Comparison of ENCODE assay signal across 10 cellular contexts in the genomic region with DNA sequence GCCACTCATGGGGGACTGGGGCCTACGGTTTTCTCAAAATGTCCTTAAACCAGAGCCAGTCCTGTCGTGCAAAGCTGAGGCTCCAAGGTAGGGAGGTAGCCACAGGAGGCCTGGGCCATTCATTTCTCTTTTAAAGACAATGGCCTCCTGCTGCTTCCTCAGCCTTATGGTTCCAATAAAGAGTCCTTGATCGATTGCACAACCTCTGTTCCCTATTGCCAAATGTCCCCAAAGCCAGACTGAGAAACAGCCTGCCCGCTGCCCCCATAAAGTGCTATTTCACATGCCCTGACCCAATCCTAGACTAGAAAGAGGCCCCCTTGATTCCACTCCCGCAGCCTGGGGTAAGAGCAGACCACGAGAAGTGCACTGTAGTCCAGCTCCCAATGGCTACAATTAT.
DNase-seq lines count a peak whose midpoint lies in the region; ATAC-seq, FAIRE-seq and TF ChIP-seq lines count a peak whose summit lies in the region.
"Had no signal": no experiment of that assay in that cellular context is flagged by ENCODE, and none has a peak within 500 bp of the region (broad histone marks: within the 10 kb centered on the region; RNA-seq: fewer than 3 reads in every experiment).

No MANE protein-coding gene starts in this region.

- no peaks in the 10 kb centered on the region for H3K36me3 ChIP-seq in right atrium auricular region
- H3K36me3 ChIP-seq in left ventricle myocardium inferior: no peaks in the 10 kb centered on the region
- H3K36me3 ChIP-seq in HepG2 (replicated peaks in 1 of 2; ENCODE audit: control insufficient read depth in 1 of 2, insufficient read depth in 2 of 2, low read length in 2 of 2): peaks cover 6 to 39% of the 10 kb centered on the region in 2 experiments; a peak in 4 of 5 replicates
- peaks cover 0 to 26% of the 10 kb centered on the region in 2 donors for H3K36me3 ChIP-seq in vagina

- peaks cover 50% of the 10 kb centered on the region for H3K36me3 Mint-ChIP-seq in activated CD8-positive, alpha-beta T cell treated with anti-CD3 and anti-CD28 coated beads for 36 hours (ENCODE audit: low read depth)

- DNase-seq in right atrium auricular region (ENCODE audit: low spot score) (peak; percentile 80), left ventricle myocardium inferior (no peak), HepG2 (ENCODE audit: low spot score) (peak; percentile 50), vagina (ENCODE audit: extremely low spot score in 2 of 2) (no peak), putamen (ENCODE audit: low spot score) (no peak), erythroblast (lab: John Stamatoyannopoulos, UW) (no peak)
- DNase-seq in activated CD8-positive, alpha-beta T cell treated with anti-CD3 and anti-CD28 coated beads for 36 hours: no peak
- DNase-seq: DMS153 had no signal

- H4K20me1 ChIP-seq in HepG2 (ENCODE audit: insufficient read depth, low read length): no peaks in the 10 kb centered on the region

- no peak overlapping the region for H3K4me3 Mint-ChIP-seq in activated CD8-positive, alpha-beta T cell treated with anti-CD3 and anti-CD28 coated beads for 36 hours
- H3K4me3 Mint-ChIP-seq: IgD-negative memory B cell had no signal

- no peaks in the 10 kb centered on the region for H3K27me3 ChIP-seq in right atrium auricular region
- peaks cover 44% of the 10 kb centered on the region for H3K27me3 ChIP-seq in left ventricle myocardium inferior (ENCODE audit: low read depth)
- H3K27me3 ChIP-seq in HepG2 (ENCODE audit: control insufficient read depth in 1 of 2, insufficient read depth in 2 of 2, low read length in 2 of 2): no peaks in the 10 kb centered on the region
- no peaks in the 10 kb centered on the region for H3K27me3 ChIP-seq in vagina

- no peaks in the 10 kb centered on the region for H3K27me3 Mint-ChIP-seq in activated CD8-positive, alpha-beta T cell treated with anti-CD3 and anti-CD28 coated beads for 36 hours
- H3K27me3 Mint-ChIP-seq: IgD-negative memory B cell had no signal

- H2AFZ ChIP-seq in HepG2 (ENCODE audit: low read length): no peak overlapping the region

- peak overlapping the region; percentile 66 for H3K4me2 ChIP-seq in HepG2 (ENCODE audit: low read depth, low read length)

- TF ChIP-seq CTCF in right atrium auricular region (IDR thresholded peaks at IDR 0.05) (no peak), left ventricle myocardium inferior (IDR thresholded peaks at IDR 0.05; ENCODE audit: borderline replicate concordance) (no peak), HepG2 (CRISPR knock-in tag; IDR thresholded peaks at IDR 0.05) (no peak), vagina (IDR thresholded peaks at IDR 0.05) (no peak)
- no peak for TF ChIP-seq CTCF in activated CD8-positive, alpha-beta T cell treated with anti-CD3 and anti-CD28 coated beads for 36 hours (IDR thresholded peaks at IDR 0.05)

- H3K9me3 Mint-ChIP-seq in activated CD8-positive, alpha-beta T cell treated with anti-CD3 and anti-CD28 coated beads for 36 hours: no peaks in the 10 kb centered on the region
- H3K9me3 Mint-ChIP-seq: IgD-negative memory B cell had no signal

- FAIRE-seq in HepG2 (lab: Jason Lieb, UNC): peak; percentile 15

- no peaks in the 10 kb centered on the region for H3K4me1 ChIP-seq in right atrium auricular region
- no peaks in the 10 kb centered on the region for H3K4me1 ChIP-seq in left ventricle myocardium inferior
- H3K4me1 ChIP-seq in HepG2 (ENCODE audit: insufficient read depth, low read length): peaks cover 46% of the 10 kb centered on the region
- peaks cover 37% of the 10 kb centered on the region for H3K4me1 ChIP-seq in vagina

- WGBS in HepG2 (ENCODE audit: low lambda C conversion rate): 48% methylated on average over 6 of the region's 6 CpGs

- CTCF ChIA-PET in activated CD8-positive, alpha-beta T cell treated with anti-CD3 and anti-CD28 coated beads for 36 hours (lab: Charles Lee): no interaction called here
- CTCF ChIA-PET in HepG2 (lab: Yijun Ruan, JAX; ENCODE audit: low intra/inter-chr PET ratio, low total read pairs): no interaction called here

- no peak for TF ChIP-seq RAD21 in HepG2 (CRISPR knock-in tag; IDR thresholded peaks at IDR 0.05)

- POLR2A ChIA-PET in activated CD8-positive, alpha-beta T cell treated with anti-CD3 and anti-CD28 coated beads for 36 hours (lab: Charles Lee): interaction anchor here (1.7 kb wide), 1 partner anchor 13 kb away, joined by 5 read pairs; no protein-coding TSS in a partner anchor
- POLR2A ChIA-PET in HepG2 (lab: Yijun Ruan, JAX): interaction anchor here (1.7 to 7.2 kb wide), 5 partner anchors 17 to 51 kb away, joined by 8 to 92 read pairs (median 28); no protein-coding TSS in a partner anchor

- no peak for ATAC-seq in activated CD8-positive, alpha-beta T cell treated with anti-CD3 and anti-CD28 coated beads for 36 hours
- ATAC-seq in HepG2: peak; percentile 12
- no peak for ATAC-seq in HG02798 (IDR thresholded peaks at IDR 0.05; ENCODE audit: poor library complexity, unreplicated experiment)

- no peaks in the 10 kb centered on the region for H3K9me3 ChIP-seq in right atrium auricular region
- H3K9me3 ChIP-seq in left ventricle myocardium inferior (replicated peaks): no peaks in the 10 kb centered on the region
- no peaks in the 10 kb centered on the region for H3K9me3 ChIP-seq in HepG2 (ENCODE audit: low read length)
- H3K9me3 ChIP-seq in vagina: no peaks in the 10 kb centered on the region

- peak overlapping the region in 1 of 2 donors; percentile 29 for H3K27ac ChIP-seq in right atrium auricular region
- H3K27ac ChIP-seq in left ventricle myocardium inferior (replicated peaks): no peak overlapping the region
- peak overlapping the region; percentile 92 for H3K27ac ChIP-seq in HepG2 (ENCODE audit: extremely low read length, insufficient read depth, low read length)
- H3K27ac ChIP-seq in vagina: peak overlapping the region; percentile 80

- H3K4me1 Mint-ChIP-seq in activated CD8-positive, alpha-beta T cell treated with anti-CD3 and anti-CD28 coated beads for 36 hours (ENCODE audit: low read depth): peaks cover 48% of the 10 kb centered on the region
- H3K4me1 Mint-ChIP-seq: IgD-negative memory B cell had no signal

- H3K9ac ChIP-seq in HepG2 (ENCODE audit: insufficient read depth, low read depth, low read length): peak overlapping the region; percentile 71

- TF ChIP-seq POLR2A in HepG2 (IDR thresholded peaks at IDR 0.05; ENCODE audit: insufficient read depth in 1 of 2, low read depth in 2 of 2, low read length in 2 of 2) (no peak), vagina (IDR thresholded peaks at IDR 0.05) (peak in 1 of 2 donors; percentile 4), erythroblast (IDR thresholded peaks at IDR 0.05; ENCODE audit: low read length) (no peak)

- no TSS peak for BruUV-seq in HepG2 (replicated peaks; lab: Mats Ljungman, UMichigan)

- in situ Hi-C loops in HepG2 (cut with HindIII; ENCODE audit: extremely low pct_ligation_motif_present, low pct_unique_long_range_greater_than_20kb): no loop called here

- intact Hi-C loops in left ventricle myocardium inferior (cut with micrococcal nuclease): no loop called here
- intact Hi-C loops in activated CD8-positive, alpha-beta T cell treated with anti-CD3 and anti-CD28 coated beads for 36 hours (cut with micrococcal nuclease): no loop called here
- intact Hi-C loops in HepG2 (cut with micrococcal nuclease; ENCODE audit: unreplicated experiment): loop anchor here (5.0 kb wide), 2 partner anchors 33 to 88 kb away; no protein-coding TSS in a partner anchor
- intact Hi-C loops in vagina (cut with DNase I): no loop called here

- H3K79me2 ChIP-seq in HepG2 (ENCODE audit: insufficient read depth, low read length): peaks cover 7% of the 10 kb centered on the region

- TF ChIP-seq EP300 in HepG2 (IDR thresholded peaks at IDR 0.05; ENCODE audit: low read depth in 2 of 2, low read length in 2 of 2) (peak in 1 of 2 experiments; percentile 40; a peak in 1 of 4 replicates), HepG2 (CRISPR knock-in tag; IDR thresholded peaks at IDR 0.05; ENCODE audit: borderline replicate concordance) (no peak)

- H3K4me3 ChIP-seq in right atrium auricular region (no peak overlapping the region), left ventricle myocardium inferior (no peak overlapping the region), HepG2 (replicated peaks in 1 of 3; ENCODE audit: insufficient read depth in 1 of 3, low read depth in 2 of 3, low read length in 3 of 3) (peak overlapping the region in 1 of 3 experiments; percentile 45; a peak in 1 of 6 replicates), vagina (no peak overlapping the region)

- H3K27ac Mint-ChIP-seq in activated CD8-positive, alpha-beta T cell treated with anti-CD3 and anti-CD28 coated beads for 36 hours: peak overlapping the region; percentile 50

TF ChIP-seq in HepG2, 621 proteins besides CTCF, POLR2A, EP300 and RAD21 (continues in another document):
- TF ChIP-seq, protein P1, sequence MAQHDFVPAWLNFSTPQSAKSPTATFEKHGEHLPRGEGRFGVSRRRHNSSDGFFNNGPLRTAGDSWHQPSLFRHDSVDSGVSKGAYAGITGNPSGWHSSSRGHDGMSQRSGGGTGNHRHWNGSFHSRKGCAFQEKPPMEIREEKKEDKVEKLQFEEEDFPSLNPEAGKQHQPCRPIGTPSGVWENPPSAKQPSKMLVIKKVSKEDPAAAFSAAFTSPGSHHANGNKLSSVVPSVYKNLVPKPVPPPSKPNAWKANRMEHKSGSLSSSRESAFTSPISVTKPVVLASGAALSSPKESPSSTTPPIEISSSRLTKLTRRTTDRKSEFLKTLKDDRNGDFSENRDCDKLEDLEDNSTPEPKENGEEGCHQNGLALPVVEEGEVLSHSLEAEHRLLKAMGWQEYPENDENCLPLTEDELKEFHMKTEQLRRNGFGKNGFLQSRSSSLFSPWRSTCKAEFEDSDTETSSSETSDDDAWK (CRISPR knock-in tag; IDR thresholded peaks at IDR 0.05): no peak
- TF ChIP-seq, protein P2, sequence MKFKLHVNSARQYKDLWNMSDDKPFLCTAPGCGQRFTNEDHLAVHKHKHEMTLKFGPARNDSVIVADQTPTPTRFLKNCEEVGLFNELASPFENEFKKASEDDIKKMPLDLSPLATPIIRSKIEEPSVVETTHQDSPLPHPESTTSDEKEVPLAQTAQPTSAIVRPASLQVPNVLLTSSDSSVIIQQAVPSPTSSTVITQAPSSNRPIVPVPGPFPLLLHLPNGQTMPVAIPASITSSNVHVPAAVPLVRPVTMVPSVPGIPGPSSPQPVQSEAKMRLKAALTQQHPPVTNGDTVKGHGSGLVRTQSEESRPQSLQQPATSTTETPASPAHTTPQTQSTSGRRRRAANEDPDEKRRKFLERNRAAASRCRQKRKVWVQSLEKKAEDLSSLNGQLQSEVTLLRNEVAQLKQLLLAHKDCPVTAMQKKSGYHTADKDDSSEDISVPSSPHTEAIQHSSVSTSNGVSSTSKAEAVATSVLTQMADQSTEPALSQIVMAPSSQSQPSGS (CRISPR knock-in tag; IDR thresholded peaks at IDR 0.05): no peak

Comparison
In these comparisons a context has a peak if more than half of its experiments do, and no peak if none do; other contexts are left out.
1. DNase-seq: peak in right atrium auricular region (single experiment) and HepG2 (single experiment); none in left ventricle myocardium inferior (single experiment), activated CD8-positive, alpha-beta T cell treated with anti-CD3 and anti-CD28 coated beads for 36 hours (single experiment), vagina (0 of 2), putamen (single experiment) and erythroblast (0 of 2).